ENCODE assay signal across 1 cellular context in genomic region chr16:89117975-89118289, GRCh38.
TF ChIP-seq lines count a peak whose summit lies in the region.

No MANE protein-coding gene starts in this region.

TF ChIP-seq in neural cell, 6 proteins besides CTCF, POLR2A, EP300 and RAD21:
- TF ChIP-seq MXI1 (conservative IDR thresholded peaks at IDR 0.05; ENCODE audit: poor library complexity, severe bottlenecking) (no peak), EZH2 (IDR thresholded peaks at IDR 0.05; ENCODE audit: borderline replicate concordance, insufficient read depth, low read length, poor library complexity, severe bottlenecking) (no peak), POLR2AphosphoS5 (IDR thresholded peaks at IDR 0.05) (no peak), SMC3 (conservative IDR thresholded peaks at IDR 0.05; ENCODE audit: poor library complexity) (no peak), REST (IDR thresholded peaks at IDR 0.05; ENCODE audit: borderline replicate concordance) (no peak), TAF1 (IDR thresholded peaks at IDR 0.05; ENCODE audit: low read depth) (no peak)
